In genomic region chr22:17972385-17973181, GRCh38 we compare ENCODE assay signal across 1 cellular context.
TF ChIP-seq lines count a peak whose summit lies in the region.

No MANE protein-coding gene starts in this region.

TF ChIP-seq in A549, 52 proteins besides CTCF, POLR2A, EP300 and RAD21 (continued from another document):
- TF ChIP-seq TP53 (CRISPR knock-in tag; IDR thresholded peaks at IDR 0.05) = no peak
- no peak for TF ChIP-seq ATOH8 (CRISPR knock-in tag; IDR thresholded peaks at IDR 0.05; ENCODE audit: low read depth)
- TF ChIP-seq JUNB (IDR thresholded peaks at IDR 0.05) = no peak
- no peak for TF ChIP-seq FOXS1 (CRISPR knock-in tag; IDR thresholded peaks at IDR 0.05)
- TF ChIP-seq CHD2 (IDR thresholded peaks at IDR 0.05; ENCODE audit: low read length, partially characterized antibody) = no peak
- no peak for TF ChIP-seq POLR2AphosphoS2 (conservative IDR thresholded peaks at IDR 0.05; ENCODE audit: low read length)
- no peak for TF ChIP-seq FOSL2 (IDR thresholded peaks at IDR 0.05)
- peak; percentile 42 for TF ChIP-seq FOSL2 (CRISPR knock-in tag; IDR thresholded peaks at IDR 0.05)
- no peak for TF ChIP-seq ZC3H11A (IDR thresholded peaks at IDR 0.05)
- TF ChIP-seq ELK1 (IDR thresholded peaks at IDR 0.05; ENCODE audit: low read depth, low read length) = no peak
- TF ChIP-seq CHD4 (IDR thresholded peaks at IDR 0.05; ENCODE audit: borderline replicate concordance) = no peak
- no peak for TF ChIP-seq ZFP36 (IDR thresholded peaks at IDR 0.05; ENCODE audit: borderline replicate concordance, partially characterized antibody)
- TF ChIP-seq BCL3 (IDR thresholded peaks at IDR 0.05) = no peak
- no peak for TF ChIP-seq CBX8 (IDR thresholded peaks at IDR 0.05)
- TF ChIP-seq RARB (CRISPR knock-in tag; IDR thresholded peaks at IDR 0.05) = peak; percentile 58; the same call in 1 of the 2 replicates
- TF ChIP-seq RNF2 (IDR thresholded peaks at IDR 0.05; ENCODE audit: borderline replicate concordance, low read depth) = no peak
- peak; percentile 71 for TF ChIP-seq MAX (IDR thresholded peaks at IDR 0.05)
- TF ChIP-seq PBX3 (IDR thresholded peaks at IDR 0.05) = no peak
- peak; percentile 93 to 98 for TF ChIP-seq CEBPB (IDR thresholded peaks at IDR 0.05)
- TF ChIP-seq GATA3 (IDR thresholded peaks at IDR 0.05; ENCODE audit: borderline replicate concordance) = peak; percentile 68
